ENCODE assay signal across 1 cellular context in genomic region chr6:138724015-138724414, GRCh38.
TF ChIP-seq lines count a peak whose summit lies in the region.

No MANE protein-coding gene starts in this region.

TF ChIP-seq in HepG2, 621 proteins besides CTCF, POLR2A, EP300 and RAD21 (continued from another document and continues in another):
- TF ChIP-seq ARID3A (IDR thresholded peaks at IDR 0.05; ENCODE audit: low read depth, low read length) (peak; percentile 54; the same call in 1 of the 2 replicates), GATAD2A (CRISPR knock-in tag; IDR thresholded peaks at IDR 0.05) (peak; percentile 49; the same call in 1 of the 2 replicates), ZNF782 (CRISPR knock-in tag; IDR thresholded peaks at IDR 0.05; ENCODE audit: borderline replicate concordance) (no peak), TEAD3 (CRISPR knock-in tag; optimal IDR thresholded peaks at IDR 0.05; ENCODE audit: borderline replicate concordance) (peak; percentile 99), ZNF513 (CRISPR knock-in tag; conservative IDR thresholded peaks at IDR 0.05) (no peak), TRAFD1 (CRISPR knock-in tag; IDR thresholded peaks at IDR 0.05; ENCODE audit: borderline replicate concordance) (no peak), ZNF512B (CRISPR knock-in tag; IDR thresholded peaks at IDR 0.05; ENCODE audit: borderline replicate concordance) (no peak), ZNF747 (CRISPR knock-in tag; IDR thresholded peaks at IDR 0.05; ENCODE audit: borderline replicate concordance) (no peak), LBX2 (CRISPR knock-in tag; IDR thresholded peaks at IDR 0.05; ENCODE audit: borderline replicate concordance) (no peak), CENPX (CRISPR knock-in tag; IDR thresholded peaks at IDR 0.05) (no peak), ZBTB42 (CRISPR knock-in tag; IDR thresholded peaks at IDR 0.05) (no peak), ZNF326 (CRISPR knock-in tag; IDR thresholded peaks at IDR 0.05; ENCODE audit: borderline replicate concordance) (no peak), SMC3 (IDR thresholded peaks at IDR 0.05; ENCODE audit: low read length) (peak; percentile 40; the same call in 1 of the 2 replicates), ZSCAN29 (CRISPR knock-in tag; conservative IDR thresholded peaks at IDR 0.05) (no peak), ZBED4 (CRISPR knock-in tag; IDR thresholded peaks at IDR 0.05; ENCODE audit: borderline replicate concordance) (no peak), HNF4G (IDR thresholded peaks at IDR 0.05; ENCODE audit: borderline replicate concordance, low read depth, low read length) (0 out of 2 replicates have a peak, but pooled peaks have one; percentile 13), HNF4G (CRISPR knock-in tag; IDR thresholded peaks at IDR 0.05; ENCODE audit: borderline replicate concordance, low read depth) (no peak), CEBPG (CRISPR knock-in tag; IDR thresholded peaks at IDR 0.05) (0 out of 2 replicates have a peak, but pooled peaks have one; percentile 14), HDAC6 (IDR thresholded peaks at IDR 0.05; ENCODE audit: low read depth, low read length) (no peak), HDAC1 (CRISPR knock-in tag; IDR thresholded peaks at IDR 0.05) (no peak), ZNF784 (CRISPR knock-in tag; IDR thresholded peaks at IDR 0.05; ENCODE audit: borderline replicate concordance) (peak; percentile 44; the same call in 1 of the 2 replicates), NFIC (IDR thresholded peaks at IDR 0.05; ENCODE audit: low read length) (no peak), IKZF5 (CRISPR knock-in tag; IDR thresholded peaks at IDR 0.05) (0 out of 2 replicates have a peak, but pooled peaks have one; percentile 36), FOXA3 (CRISPR knock-in tag; IDR thresholded peaks at IDR 0.05) (0 out of 2 replicates have a peak, but pooled peaks have one; percentile 20), CBFB (CRISPR knock-in tag; IDR thresholded peaks at IDR 0.05) (0 out of 2 replicates have a peak, but pooled peaks have one; percentile 32), HMGXB4 (CRISPR knock-in tag; IDR thresholded peaks at IDR 0.05; ENCODE audit: borderline replicate concordance in 1 of 2, low read depth in 1 of 2) (0 out of 4 replicates have a peak, but pooled peaks of 1 of the 2 experiments have one; percentile 52), SOX13 (IDR thresholded peaks at IDR 0.05) (no peak), SOX13 (CRISPR knock-in tag; conservative IDR thresholded peaks at IDR 0.05 in 1 of 2, IDR thresholded peaks at IDR 0.05 in 1 of 2) (0 out of 4 replicates have a peak, but pooled peaks of 1 of the 2 experiments have one; percentile 8), ZNF101 (CRISPR knock-in tag; IDR thresholded peaks at IDR 0.05; ENCODE audit: borderline replicate concordance, low read depth) (no peak), MIER2 (CRISPR knock-in tag; IDR thresholded peaks at IDR 0.05) (no peak), ZGPAT (CRISPR knock-in tag; IDR thresholded peaks at IDR 0.05) (0 out of 2 replicates have a peak, but pooled peaks have one; percentile 31), ZNF639 (CRISPR knock-in tag; conservative IDR thresholded peaks at IDR 0.05) (no peak), ISL2 (CRISPR knock-in tag; IDR thresholded peaks at IDR 0.05) (0 out of 2 replicates have a peak, but pooled peaks have one; percentile 28), ZBTB7B (CRISPR knock-in tag; IDR thresholded peaks at IDR 0.05) (no peak), TFDP2 (CRISPR knock-in tag; IDR thresholded peaks at IDR 0.05) (0 out of 2 replicates have a peak, but pooled peaks have one; percentile 41), ZBTB1 (CRISPR knock-in tag; IDR thresholded peaks at IDR 0.05; ENCODE audit: borderline replicate concordance) (no peak)
